ENCODE assay signal across 21 cellular contexts in the genomic region with DNA sequence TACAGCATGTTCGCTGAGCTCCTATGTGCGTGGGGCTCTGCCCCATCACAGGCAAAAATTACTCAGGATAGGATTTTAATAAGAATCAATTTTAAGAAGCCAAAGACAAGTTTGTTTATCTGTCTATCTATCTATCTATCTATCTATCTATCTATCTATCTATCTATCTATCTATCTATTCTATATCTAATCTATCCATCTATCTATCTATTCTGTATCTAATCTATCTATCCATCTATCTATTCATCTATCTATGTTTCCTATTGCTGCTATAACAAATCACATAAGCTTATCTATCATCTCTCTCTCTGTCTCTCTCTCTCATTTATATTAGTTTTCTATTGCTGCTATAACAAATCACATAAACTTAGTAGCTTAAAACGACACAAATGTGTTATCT. TPM values are rescaled to one million over a fixed set of nuclear protein-coding genes. Genes with fewer than 3 reads are reported as not detected.
"Had no signal": no experiment of that assay in that cellular context is flagged by ENCODE, and none has a peak within 500 bp of the region (broad histone marks: within the 10 kb centered on the region; RNA-seq: fewer than 3 reads in every experiment).

No MANE protein-coding gene starts in this region.

- DNase-seq: Karpas-422, KG1, MM.1S, NCI-H1092 treated with DMSO at 0.1 percent for 48 hours, NCI-H1436, NCI-H187, NCI-H2029, NCI-H2081 treated with DMSO at 0.1 percent for 48 hours, NCI-H2171, NCI-H226, NCI-H446, NCI-H510A, NCI-H524 treated with DMSO at 0.1 percent for 48 hours, NCI-H69, NCI-H774, Right ventricle myocardium superior, RPMI8226, SIG-M5 had no signal

- H3K36me3 ChIP-seq: SJSA1 had no signal

- H3K27ac ChIP-seq: HL-60, SJSA1, SK-N-MC had no signal

- H3K4me3 ChIP-seq: SJSA1, SK-N-MC had no signal

- H3K9me3 ChIP-seq: SJSA1 had no signal

RNA-seq across cellular contexts. Expression of gene ARHGAP40, which starts 1.7 kb away (rescaled TPM):
- total RNA-seq: Right ventricle myocardium superior, SJSA1 had no signal

RNA-seq across cellular contexts. Expression of gene ADIG, which starts 22.3 kb away (rescaled TPM):
- total RNA-seq: Right ventricle myocardium superior, SJSA1 had no signal
